ENCODE assay signal across 19 cellular contexts in the genomic region with DNA sequence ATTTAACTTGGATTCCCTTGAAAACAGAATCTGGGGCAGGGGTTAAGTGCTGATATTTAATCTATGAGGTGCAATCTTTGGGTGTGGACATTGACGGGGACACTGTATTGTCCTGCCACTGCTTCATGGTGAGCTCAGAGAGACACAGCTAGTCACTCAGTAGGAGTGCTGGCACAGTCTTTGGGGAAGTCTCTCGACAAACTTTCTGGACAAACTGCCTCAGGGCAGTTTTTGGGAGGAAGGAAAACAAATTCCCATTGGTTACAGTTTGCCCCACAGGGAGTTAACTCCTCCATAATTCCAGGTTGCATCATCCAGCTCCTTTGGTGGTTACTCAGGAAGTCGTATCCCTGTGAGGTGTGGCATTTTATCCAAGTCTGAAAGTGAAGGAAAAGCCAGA. TPM values are rescaled to one million over a fixed set of nuclear protein-coding genes. Genes with fewer than 3 reads are reported as not detected.
DNase-seq lines count a peak whose midpoint lies in the region; ATAC-seq, FAIRE-seq and TF ChIP-seq lines count a peak whose summit lies in the region.
"Had no signal": no experiment of that assay in that cellular context is flagged by ENCODE, and none has a peak within 500 bp of the region (broad histone marks: within the 10 kb centered on the region; RNA-seq: fewer than 3 reads in every experiment).

No MANE protein-coding gene starts in this region.

- H3K4me3 Mint-ChIP-seq in Caco-2 (ENCODE audit: unreplicated experiment), result no peak overlapping the region
- no peak overlapping the region for H3K4me3 Mint-ChIP-seq in activated naive CD4-positive, alpha-beta T cell treated with anti-CD3 and anti-CD28 coated beads, Interleukin-2, amount 10 ng/mL, durations not matched to agents 7 days and 5 days
- H3K4me3 Mint-ChIP-seq: activated CD8-positive, alpha-beta T cell treated with anti-CD3 and anti-CD28 coated beads for 36 hours; IgD-negative memory B cell; natural killer cell had no signal

- no peaks in the 10 kb centered on the region for H3K36me3 ChIP-seq in Caco-2 (ENCODE audit: control insufficient read depth, insufficient read depth, low read length)
- no peaks in the 10 kb centered on the region for H3K36me3 ChIP-seq in bronchial epithelial cell (ENCODE audit: control insufficient read depth, insufficient read depth, low read length)
- H3K36me3 ChIP-seq in spleen, result peaks cover 0 to 18% (median 14%) of the 10 kb centered on the region in 6 donors
- H3K36me3 ChIP-seq in smooth muscle cell (ENCODE audit: low read depth), result peaks cover 4% of the 10 kb centered on the region

- peak; percentile 77 for ATAC-seq in left lobe of liver
- ATAC-seq: body of pancreas, natural killer cell had no signal

- H3K9ac ChIP-seq in smooth muscle cell (ENCODE audit: low read depth), result no peak overlapping the region
- H3K9ac ChIP-seq: BLaER1 had no signal

- POLR2A ChIA-PET in Caco-2 (lab: Charles Lee), result no interaction called here

- peaks cover 6% of the 10 kb centered on the region for H3K4me1 Mint-ChIP-seq in Caco-2 (ENCODE audit: low read depth, unreplicated experiment)
- peaks cover 5% of the 10 kb centered on the region for H3K4me1 Mint-ChIP-seq in activated naive CD4-positive, alpha-beta T cell treated with anti-CD3 and anti-CD28 coated beads, Interleukin-2, amount 10 ng/mL, durations not matched to agents 7 days and 5 days

- H3K27me3 ChIP-seq in Caco-2 (replicated peaks; ENCODE audit: control insufficient read depth, insufficient read depth, low read length) (no peaks in the 10 kb centered on the region), bronchial epithelial cell (ENCODE audit: control insufficient read depth, insufficient read depth, low read length) (no peaks in the 10 kb centered on the region), spleen (replicated peaks in 1 of 7) (no peaks in the 10 kb centered on the region), smooth muscle cell (ENCODE audit: low read depth) (no peaks in the 10 kb centered on the region)
- H3K27me3 ChIP-seq: body of pancreas, tibial nerve had no signal

- H3K27me3 Mint-ChIP-seq in Caco-2 (ENCODE audit: insufficient read depth, unreplicated experiment), result no peaks in the 10 kb centered on the region
- peaks cover 11% of the 10 kb centered on the region for H3K27me3 Mint-ChIP-seq in activated naive CD4-positive, alpha-beta T cell treated with anti-CD3 and anti-CD28 coated beads, Interleukin-2, amount 10 ng/mL, durations not matched to agents 7 days and 5 days
- H3K27me3 Mint-ChIP-seq: activated CD8-positive, alpha-beta T cell treated with anti-CD3 and anti-CD28 coated beads for 36 hours; IgD-negative memory B cell had no signal

- no peaks in the 10 kb centered on the region for H3K79me2 ChIP-seq in smooth muscle cell (ENCODE audit: low read depth)

- H2AFZ ChIP-seq in smooth muscle cell (ENCODE audit: low read depth), result no peak overlapping the region

- FAIRE-seq in bronchial epithelial cell (lab: Jason Lieb, UNC), result no peak

- no peaks in the 10 kb centered on the region for H3K9me3 Mint-ChIP-seq in Caco-2 (ENCODE audit: unreplicated experiment)
- no peaks in the 10 kb centered on the region for H3K9me3 Mint-ChIP-seq in activated naive CD4-positive, alpha-beta T cell treated with anti-CD3 and anti-CD28 coated beads, Interleukin-2, amount 10 ng/mL, durations not matched to agents 7 days and 5 days
- H3K9me3 Mint-ChIP-seq: activated CD8-positive, alpha-beta T cell treated with anti-CD3 and anti-CD28 coated beads for 36 hours; IgD-negative memory B cell; natural killer cell had no signal

- peaks cover 23% of the 10 kb centered on the region for H3F3A ChIP-seq in smooth muscle cell (ENCODE audit: low read depth)

- TF ChIP-seq CTCF in Caco-2 (IDR thresholded peaks at IDR 0.05; ENCODE audit: insufficient read depth in 1 of 2, low read depth in 1 of 2, low read length in 1 of 2, severe bottlenecking in 1 of 2, unreplicated experiment in 1 of 2), result no peak
- no peak for TF ChIP-seq CTCF in bronchial epithelial cell (IDR thresholded peaks at IDR 0.05; ENCODE audit: insufficient read depth, low read length, severe bottlenecking)
- no peak for TF ChIP-seq CTCF in spleen (IDR thresholded peaks at IDR 0.05 in 8 of 11, conservative IDR thresholded peaks at IDR 0.05 in 3 of 11)
- TF ChIP-seq CTCF in smooth muscle cell (IDR thresholded peaks at IDR 0.05; ENCODE audit: borderline replicate concordance, insufficient read depth, poor library complexity, severe bottlenecking), result no peak

- WGBS in spleen, 5 donors, result 64 to 85% (median 71%) methylated on average over 3 of the region's 3 CpGs
- 57% methylated on average over 3 of the region's 3 CpGs for WGBS in smooth muscle cell (ENCODE audit: low lambda C conversion rate)

- H3K27ac Mint-ChIP-seq in Caco-2 (ENCODE audit: unreplicated experiment), result peak overlapping the region; percentile 64
- no peak overlapping the region for H3K27ac Mint-ChIP-seq in activated naive CD4-positive, alpha-beta T cell treated with anti-CD3 and anti-CD28 coated beads, Interleukin-2, amount 10 ng/mL, durations not matched to agents 7 days and 5 days
- H3K27ac Mint-ChIP-seq: activated CD8-positive, alpha-beta T cell treated with anti-CD3 and anti-CD28 coated beads for 36 hours; natural killer cell had no signal

- peaks cover 55% of the 10 kb centered on the region for H3K36me3 Mint-ChIP-seq in Caco-2 (ENCODE audit: insufficient read depth, unreplicated experiment)
- H3K36me3 Mint-ChIP-seq in activated naive CD4-positive, alpha-beta T cell treated with anti-CD3 and anti-CD28 coated beads, Interleukin-2, amount 10 ng/mL, durations not matched to agents 7 days and 5 days, result peaks cover 16% of the 10 kb centered on the region
- H3K36me3 Mint-ChIP-seq: IgD-negative memory B cell had no signal

- H3K4me3 ChIP-seq in Caco-2 (ENCODE audit: low read depth, low read length) (no peak overlapping the region), bronchial epithelial cell (ENCODE audit: low read depth, low read length) (no peak overlapping the region), spleen (no peak overlapping the region), smooth muscle cell (no peak overlapping the region)
- H3K4me3 ChIP-seq: BLaER1, body of pancreas, tibial nerve had no signal

- H3K9me3 ChIP-seq in Caco-2 (no peaks in the 10 kb centered on the region), spleen (no peaks in the 10 kb centered on the region), smooth muscle cell (replicated peaks; ENCODE audit: low read depth) (no peaks in the 10 kb centered on the region)
- H3K9me3 ChIP-seq: body of pancreas, tibial nerve had no signal

- CTCF ChIA-PET in Caco-2 (lab: Charles Lee), result no interaction called here
- CTCF ChIA-PET in activated naive CD4-positive, alpha-beta T cell treated with anti-CD3 and anti-CD28 coated beads, Interleukin-2, amount 10 ng/mL, durations not matched to agents 7 days and 5 days (lab: Charles Lee), result no interaction called here

- no TSS peak for BruUV-seq in Caco-2 (replicated peaks; lab: Mats Ljungman, UMichigan)

- H3K4me1 ChIP-seq in Caco-2 (peaks cover 3% of the 10 kb centered on the region; the same call in 1 of the 2 replicates), spleen (peaks cover 0 to 8% (median under 1%) of the 10 kb centered on the region in 6 donors), smooth muscle cell (ENCODE audit: low read depth) (no peaks in the 10 kb centered on the region)
- H3K4me1 ChIP-seq: BLaER1 had no signal

- intact Hi-C loops in Caco-2 (cut with micrococcal nuclease; ENCODE audit: unreplicated experiment), result no loop called here
- intact Hi-C loops in spleen (cut with DNase I; ENCODE audit: low total_unique reads), result no loop called here

- DNase-seq in Caco-2, result peak in 1 of 2 experiments; percentile 32
- DNase-seq in LoVo (ENCODE audit: low spot score), result peak; percentile 68
- peak; percentile 72 for DNase-seq in bronchial epithelial cell (ENCODE audit: low read depth)
- peak; percentile 47 for DNase-seq in left lobe of liver (ENCODE audit: low spot score)
- no peak for DNase-seq in spleen
- no peak for DNase-seq in activated naive CD4-positive, alpha-beta T cell treated with anti-CD3 and anti-CD28 coated beads, Interleukin-2, amount 10 ng/mL, durations not matched to agents 7 days and 5 days
- DNase-seq in anterior cingulate cortex (lab: John Stamatoyannopoulos, UW), result no peak
- no peak for DNase-seq in smooth muscle cell (lab: John Stamatoyannopoulos, UW; ENCODE audit: unreplicated experiment)
- DNase-seq: activated CD8-positive, alpha-beta T cell treated with anti-CD3 and anti-CD28 coated beads for 36 hours; activated effector memory CD4-positive, alpha-beta T cell treated with Interleukin-2 at 50 U/mL for 16 hours; body of pancreas; natural killer cell; NCI-H1436 treated with DMSO at 0.1 percent for 48 hours; NCI-H748 treated with DMSO at 0.1 percent for 48 hours; SHP77 treated with DMSO at 0.1 percent for 48 hours; stimulated activated CD4-positive, alpha-beta T cell treated with anti-CD3 and anti-CD28 coated beads, Interleukin-2, amount 100 ng/mL, for 48 hours had no signal

- peaks cover 19% of the 10 kb centered on the region for H4K20me1 ChIP-seq in smooth muscle cell (ENCODE audit: low read depth)

- no peak for TF ChIP-seq POLR2A in spleen (IDR thresholded peaks at IDR 0.05)

- no peak overlapping the region for H3K4me2 ChIP-seq in smooth muscle cell
- H3K4me2 ChIP-seq: BLaER1 had no signal

- H3K27ac ChIP-seq in spleen (no peak overlapping the region), smooth muscle cell (ENCODE audit: low read depth) (no peak overlapping the region)
- H3K27ac ChIP-seq: BLaER1, body of pancreas, tibial nerve had no signal

RNA-seq across cellular contexts. Expression of gene HNRNPK, which starts 17.9 kb away (rescaled TPM):
- 476 and 485 TPM in 2 replicates for total RNA-seq in Caco-2 (2022)
- 485 and 531 TPM in 2 replicates for total RNA-seq in bronchial epithelial cell
- total RNA-seq in left lobe of liver, result 173 TPM
- 100 to 1,000 TPM; 464 to 543 (median 486) TPM for total RNA-seq in spleen
- polyA plus RNA-seq in spleen, result 100 to 1,000 TPM; 245 to 313 (median 308) TPM
- total RNA-seq in smooth muscle cell, result 532 and 584 TPM in 2 replicates
- 468 and 469 TPM in 2 replicates for polyA plus RNA-seq in smooth muscle cell

RNA-seq across cellular contexts. Expression of gene RMI1, which starts 18.4 kb away (rescaled TPM):
- total RNA-seq in Caco-2 (2022) (10.2 and 10.8 TPM in 2 replicates), bronchial epithelial cell (3.7 and 4.7 TPM in 2 replicates), left lobe of liver (4.0 TPM), spleen (10 to 100 TPM; 10.8 to 19.5 (median 14.5) TPM), smooth muscle cell (8.3 and 11.1 TPM in 2 replicates)
- polyA plus RNA-seq in spleen (1 to 10 TPM; 4.2 to 6.9 (median 5.1) TPM), smooth muscle cell (3.2 and 3.6 TPM in 2 replicates)

RNA-seq across cellular contexts. Expression of gene KIF27, which starts 40.9 kb away (rescaled TPM):
- total RNA-seq in Caco-2 (2022) (1.8 and 2.0 TPM in 2 replicates), bronchial epithelial cell (5.0 and 5.5 TPM in 2 replicates), left lobe of liver (2.2 TPM), spleen (10 to 100 TPM in 1 of 7 donors, 1 to 10 TPM in 6; 5.1 to 11.3 (median 7.7) TPM), smooth muscle cell (3.3 and 11.0 TPM in 2 replicates)
- polyA plus RNA-seq in spleen (1 to 10 TPM in 1 of 3 donors, under 1 TPM in 2; 0.83 to 1.2 (median 0.83) TPM), smooth muscle cell (1.9 and 4.4 TPM in 2 replicates)

Comparison
In these comparisons a context has a peak if more than half of its experiments do, and no peak if none do; other contexts are left out.
1. DNase-seq: peak in LoVo (single experiment), bronchial epithelial cell (single experiment) and left lobe of liver (single experiment); none in spleen (single experiment), activated naive CD4-positive, alpha-beta T cell treated with anti-CD3 and anti-CD28 coated beads, Interleukin-2, amount 10 ng/mL, durations not matched to agents 7 days and 5 days (single experiment), anterior cingulate cortex (0 of 58) and smooth muscle cell (single experiment).